ENCODE assay signal across 11 cellular contexts in the genomic region with DNA sequence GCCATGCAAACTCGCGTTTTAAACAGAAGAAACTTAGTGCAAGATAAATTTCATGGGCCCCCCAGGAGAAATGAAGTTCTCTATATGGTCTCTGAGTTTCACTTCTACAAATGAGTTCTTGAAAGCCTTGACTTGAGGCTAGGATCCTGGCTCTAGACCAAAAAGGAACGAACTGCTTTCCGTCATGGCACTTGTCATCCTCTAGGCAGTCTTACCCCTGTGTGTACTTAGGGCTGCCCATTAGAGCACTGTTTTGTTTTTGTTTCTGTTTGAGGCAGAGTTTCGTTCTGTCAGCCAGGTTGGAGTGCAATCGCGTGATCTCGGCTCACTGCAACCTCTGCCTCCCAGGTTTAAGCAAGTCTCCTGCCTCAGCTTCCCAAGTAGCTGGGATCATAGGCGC.
DNase-seq lines count a peak whose midpoint lies in the region; ATAC-seq lines count a peak whose summit lies in the region.
"Had no signal": no experiment of that assay in that cellular context is flagged by ENCODE, and none has a peak within 500 bp of the region (broad histone marks: within the 10 kb centered on the region; RNA-seq: fewer than 3 reads in every experiment).

No MANE protein-coding gene starts in this region.

- peak; percentile 97 for ATAC-seq in GM18867 (IDR thresholded peaks at IDR 0.05; ENCODE audit: unreplicated experiment)
- ATAC-seq in GM21576 (IDR thresholded peaks at IDR 0.05; ENCODE audit: unreplicated experiment): peak; percentile 89
- peak; percentile 93 for ATAC-seq in HG03442 (IDR thresholded peaks at IDR 0.05; ENCODE audit: unreplicated experiment)
- ATAC-seq: K562; naive thymus-derived CD8-positive, alpha-beta T cell had no signal

- peak; percentile 44 for DNase-seq in midbrain (lab: John Stamatoyannopoulos, UW)
- DNase-seq in DMS53 (lab: John Stamatoyannopoulos, UW): no peak
- DNase-seq in activated CD4-positive, alpha-beta T cell treated with anti-CD3 and anti-CD28 coated beads, Interleukin-2, amount 50 U/mL, for 4 hours: no peak
- DNase-seq in NCI-H526 (lab: John Stamatoyannopoulos, UW): no peak
- no peak for DNase-seq in activated CD4-positive, CD25-positive, alpha-beta regulatory T cell (lab: John Stamatoyannopoulos, UW)
- DNase-seq: activated naive CD8-positive, alpha-beta T cell treated with anti-CD3 and anti-CD28 coated beads, Interleukin-2, amount 10 ng/mL, durations not matched to agents 7 days and 5 days had no signal
